Comparison of ENCODE assay signal across 8 cellular contexts in the genomic region with DNA sequence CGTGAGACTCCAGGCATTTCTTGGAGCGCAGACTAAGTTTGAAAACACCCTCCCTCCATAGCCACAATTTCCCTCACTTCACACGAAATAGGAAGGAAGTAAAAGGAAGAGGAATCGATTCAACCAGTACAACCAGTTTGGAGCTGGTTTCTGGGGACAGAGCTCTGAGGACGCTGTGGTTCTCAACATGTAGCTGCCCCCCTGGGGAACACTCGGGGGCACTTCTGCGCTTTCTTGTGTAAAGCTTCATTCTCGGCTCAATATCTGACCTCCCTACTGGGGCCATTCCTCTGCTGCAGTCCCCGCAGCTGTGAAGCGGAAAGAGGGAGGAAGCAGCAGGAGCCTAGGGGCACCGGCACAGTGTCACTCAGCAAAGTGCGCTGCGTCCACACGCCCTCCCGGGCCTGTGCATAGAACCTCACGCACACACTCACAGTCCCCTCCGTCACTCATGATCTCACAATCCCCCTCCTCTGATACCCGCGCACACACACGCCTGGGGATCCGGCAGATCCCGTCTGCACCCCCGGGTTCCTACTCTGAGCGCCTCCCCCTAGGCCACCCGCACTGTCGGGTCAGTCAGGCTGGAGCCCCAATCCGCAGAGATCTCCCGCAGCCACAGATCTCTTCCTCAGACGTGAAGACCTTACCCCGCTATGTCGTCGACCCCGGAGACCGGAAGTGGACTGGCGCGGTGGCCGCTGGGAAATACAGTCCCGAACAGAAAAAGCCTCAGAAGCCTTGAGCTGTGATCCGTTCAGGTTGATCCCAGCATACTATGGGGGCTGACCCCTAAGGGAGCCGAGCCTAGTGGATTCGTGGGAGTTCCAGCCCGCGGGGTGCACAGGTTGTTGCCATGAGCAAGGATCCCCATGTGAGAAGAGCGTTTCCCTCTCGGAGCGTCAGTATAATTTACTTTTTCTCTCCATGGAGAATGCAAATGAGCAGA. TPM values are rescaled to one million over a fixed set of nuclear protein-coding genes. Genes with fewer than 3 reads are reported as not detected.
DNase-seq lines count a peak whose midpoint lies in the region; ATAC-seq and TF ChIP-seq lines count a peak whose summit lies in the region.

A gene (minus strand): TSS at position 688 of the 949 bp plus-strand sequence. CDS start 6,190 bp downstream, outside the sequence.

- peaks cover 9% of the 10 kb centered on the region for H3K9me3 Mint-ChIP-seq in WTC11

- in situ Hi-C loops in mammary epithelial cell (cut with MboI; ENCODE audit: low sequenced_read_pairs in 2 of 2), result no loop called here

- WGBS in mammary epithelial cell (ENCODE audit: low coverage, missing lambda C conversion rate), result under 1% methylated on average over 39 of the region's 46 CpGs

- CTCF ChIA-PET in WTC11 (lab: Charles Lee), result interaction anchor here (0.9 to 1.5 kb wide), 5 partner anchors 75 to 209 kb away, joined by 3 to 6 read pairs (median 4); a partner anchor contains a TSS
- CTCF ChIA-PET in mammary epithelial cell (lab: Charles Lee; ENCODE audit: low non-redundant PET), result interaction anchor here (0.5 kb wide), 1 partner anchor 49 kb away, joined by 3 read pairs; no protein-coding TSS in a partner anchor

- peak within 1 kb of the TSS; percentile 73 for H3K9ac ChIP-seq in mammary epithelial cell (ENCODE audit: insufficient read depth, low read length)
- peak within 1 kb of the TSS; percentile 82 for H3K9ac ChIP-seq in iPS-20b (ENCODE audit: low read depth, low read length)
- H3K9ac ChIP-seq in skeletal muscle tissue (ENCODE audit: low read depth in 1 of 3, low read length in 3 of 3), result peak within 1 kb of the TSS; percentile 95 to 97 (median 96)

- peaks cover 15% of the 10 kb centered on the region for H3K4me1 Mint-ChIP-seq in WTC11

- H3K27me3 Mint-ChIP-seq in WTC11 (ENCODE audit: low read depth), result peaks cover 3% of the 10 kb centered on the region; the same call in 1 of the 2 replicates

- H3K27me3 ChIP-seq in mammary epithelial cell (ENCODE audit: insufficient read depth, low read length), result no peaks in the 10 kb centered on the region
- H3K27me3 ChIP-seq in iPS-20b (ENCODE audit: insufficient read depth, low read length), result 0 out of 2 replicates have a peak, but pooled peaks cover 3% of the 10 kb centered on the region
- no peaks in the 10 kb centered on the region for H3K27me3 ChIP-seq in skeletal muscle tissue (ENCODE audit: control insufficient read depth in 3 of 3, insufficient read depth in 3 of 3, low read length in 3 of 3)

- no peaks in the 10 kb centered on the region for H4K20me1 ChIP-seq in mammary epithelial cell (ENCODE audit: insufficient read depth, low read length)

- peaks cover 39% of the 10 kb centered on the region for H3K79me2 ChIP-seq in mammary epithelial cell (ENCODE audit: insufficient read depth, low read length)

- H2AFZ ChIP-seq in mammary epithelial cell (ENCODE audit: low read depth, low read length), result peak within 1 kb of the TSS; percentile 98

- BruUV-seq in mammary epithelial cell (replicated peaks; lab: Mats Ljungman, UMichigan), result TSS peak; percentile 30

- peaks cover 3% of the 10 kb centered on the region for H3K4me1 ChIP-seq in mammary epithelial cell (ENCODE audit: insufficient read depth, low read length)
- peaks cover 2% of the 10 kb centered on the region; the same call in 1 of the 2 replicates for H3K4me1 ChIP-seq in iPS-20b (ENCODE audit: insufficient read depth, low read length)
- H3K4me1 ChIP-seq in skeletal muscle tissue (ENCODE audit: control insufficient read depth in 3 of 3, insufficient read depth in 3 of 3, low read length in 3 of 3), result peaks cover 6 to 19% (median 9%) of the 10 kb centered on the region in 3 donors

- POLR2A ChIA-PET in WTC11 (lab: Charles Lee), result interaction anchor here (0.5 to 1.7 kb wide), 4 partner anchors 32 to 120 kb away, joined by 3 to 5 read pairs (median 4); a partner anchor contains a TSS

- H3K4me3 ChIP-seq in mammary epithelial cell (replicated peaks in 1 of 3; ENCODE audit: insufficient read depth in 1 of 3, low read depth in 2 of 3, low read length in 3 of 3), result peak within 1 kb of the TSS; percentile 66 to 86 (median 72)
- peak within 1 kb of the TSS; percentile 84 for H3K4me3 ChIP-seq in iPS-20b (ENCODE audit: low read length)
- peak within 1 kb of the TSS; percentile 88 to 97 (median 96) for H3K4me3 ChIP-seq in skeletal muscle tissue (ENCODE audit: low read length in 3 of 3)

- H3K36me3 ChIP-seq in mammary epithelial cell (ENCODE audit: insufficient read depth, low read length) (no peaks in the 10 kb centered on the region), iPS-20b (ENCODE audit: insufficient read depth, low read depth, low read length) (no peaks in the 10 kb centered on the region), skeletal muscle tissue (ENCODE audit: control insufficient read depth in 3 of 3, insufficient read depth in 3 of 3, low read length in 3 of 3) (no peaks in the 10 kb centered on the region)

- peak within 1 kb of the TSS; percentile 46 for H3K27ac ChIP-seq in mammary epithelial cell (ENCODE audit: insufficient read depth, low read depth, low read length)
- H3K27ac ChIP-seq in iPS-20b (ENCODE audit: low read length), result peak within 1 kb of the TSS; percentile 56
- peak within 1 kb of the TSS; percentile 91 for H3K27ac ChIP-seq in skeletal muscle tissue (ENCODE audit: low read depth, low read length)

- dilution Hi-C loops in mammary epithelial cell (cut with HindIII; ENCODE audit: low sequenced_read_pairs), result loop anchor here (5.0 to 10.0 kb wide), 2 partner anchors 47 to 226 kb away; no protein-coding TSS in a partner anchor

- peak within 1 kb of the TSS; percentile 100 for H3K4me3 Mint-ChIP-seq in WTC11

- ATAC-seq in GM18502 (IDR thresholded peaks at IDR 0.05; ENCODE audit: poor library complexity, unreplicated experiment) (peak; percentile 76), HG03064 (IDR thresholded peaks at IDR 0.05; ENCODE audit: low read depth, unreplicated experiment) (peak; percentile 78), WTC11 (peak; percentile 95), HG02840 (IDR thresholded peaks at IDR 0.05; ENCODE audit: low FRiP score, unreplicated experiment) (no peak)

- no peaks in the 10 kb centered on the region for H3K9me3 ChIP-seq in mammary epithelial cell (replicated peaks; ENCODE audit: insufficient read depth, low read length)
- no peaks in the 10 kb centered on the region for H3K9me3 ChIP-seq in iPS-20b (ENCODE audit: insufficient read depth, low read depth, low read length)
- no peaks in the 10 kb centered on the region for H3K9me3 ChIP-seq in skeletal muscle tissue (ENCODE audit: control insufficient read depth in 3 of 3, low read length in 3 of 3)

- peak within 1 kb of the TSS; percentile 98 for H3K27ac Mint-ChIP-seq in WTC11

- peaks cover 7% of the 10 kb centered on the region; the same call in 1 of the 2 replicates for H3K36me3 Mint-ChIP-seq in WTC11

- H3K4me2 ChIP-seq in mammary epithelial cell (ENCODE audit: insufficient read depth, low read depth, low read length), result peak within 1 kb of the TSS; percentile 85

- DNase-seq in NCI-H2196 treated with DMSO at 0.1 percent for 48 hours (lab: John Stamatoyannopoulos, UW; ENCODE audit: unreplicated experiment) (peak; percentile 34), WTC11 (ENCODE audit: low spot score) (peak; percentile 80), mammary epithelial cell (peak; percentile 51)

- TF ChIP-seq CTCF in WTC11 (IDR thresholded peaks at IDR 0.05) (no peak), mammary epithelial cell (conservative IDR thresholded peaks at IDR 0.05 in 1 of 2, IDR thresholded peaks at IDR 0.05 in 1 of 2; ENCODE audit: extremely low read depth in 1 of 2, insufficient read depth in 1 of 2, low read depth in 1 of 2, low read length in 2 of 2) (no peak)

- intact Hi-C loops in mammary epithelial cell (cut with micrococcal nuclease), result no loop called here

TF ChIP-seq in WTC11, 78 proteins besides CTCF, POLR2A, EP300 and RAD21 (continues in another document):
- peak; percentile 82; the same call in 1 of the 2 replicates for TF ChIP-seq GABPB1 (CRISPR knock-in tag; IDR thresholded peaks at IDR 0.05)
- TF ChIP-seq TEAD4 (CRISPR knock-in tag; IDR thresholded peaks at IDR 0.05), result 0 out of 2 replicates have a peak, but pooled peaks have one; percentile 15
- TF ChIP-seq, protein P1, sequence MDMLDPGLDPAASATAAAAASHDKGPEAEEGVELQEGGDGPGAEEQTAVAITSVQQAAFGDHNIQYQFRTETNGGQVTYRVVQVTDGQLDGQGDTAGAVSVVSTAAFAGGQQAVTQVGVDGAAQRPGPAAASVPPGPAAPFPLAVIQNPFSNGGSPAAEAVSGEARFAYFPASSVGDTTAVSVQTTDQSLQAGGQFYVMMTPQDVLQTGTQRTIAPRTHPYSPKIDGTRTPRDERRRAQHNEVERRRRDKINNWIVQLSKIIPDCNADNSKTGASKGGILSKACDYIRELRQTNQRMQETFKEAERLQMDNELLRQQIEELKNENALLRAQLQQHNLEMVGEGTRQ (CRISPR knock-in tag; IDR thresholded peaks at IDR 0.05), result no peak
- TF ChIP-seq, protein P2, sequence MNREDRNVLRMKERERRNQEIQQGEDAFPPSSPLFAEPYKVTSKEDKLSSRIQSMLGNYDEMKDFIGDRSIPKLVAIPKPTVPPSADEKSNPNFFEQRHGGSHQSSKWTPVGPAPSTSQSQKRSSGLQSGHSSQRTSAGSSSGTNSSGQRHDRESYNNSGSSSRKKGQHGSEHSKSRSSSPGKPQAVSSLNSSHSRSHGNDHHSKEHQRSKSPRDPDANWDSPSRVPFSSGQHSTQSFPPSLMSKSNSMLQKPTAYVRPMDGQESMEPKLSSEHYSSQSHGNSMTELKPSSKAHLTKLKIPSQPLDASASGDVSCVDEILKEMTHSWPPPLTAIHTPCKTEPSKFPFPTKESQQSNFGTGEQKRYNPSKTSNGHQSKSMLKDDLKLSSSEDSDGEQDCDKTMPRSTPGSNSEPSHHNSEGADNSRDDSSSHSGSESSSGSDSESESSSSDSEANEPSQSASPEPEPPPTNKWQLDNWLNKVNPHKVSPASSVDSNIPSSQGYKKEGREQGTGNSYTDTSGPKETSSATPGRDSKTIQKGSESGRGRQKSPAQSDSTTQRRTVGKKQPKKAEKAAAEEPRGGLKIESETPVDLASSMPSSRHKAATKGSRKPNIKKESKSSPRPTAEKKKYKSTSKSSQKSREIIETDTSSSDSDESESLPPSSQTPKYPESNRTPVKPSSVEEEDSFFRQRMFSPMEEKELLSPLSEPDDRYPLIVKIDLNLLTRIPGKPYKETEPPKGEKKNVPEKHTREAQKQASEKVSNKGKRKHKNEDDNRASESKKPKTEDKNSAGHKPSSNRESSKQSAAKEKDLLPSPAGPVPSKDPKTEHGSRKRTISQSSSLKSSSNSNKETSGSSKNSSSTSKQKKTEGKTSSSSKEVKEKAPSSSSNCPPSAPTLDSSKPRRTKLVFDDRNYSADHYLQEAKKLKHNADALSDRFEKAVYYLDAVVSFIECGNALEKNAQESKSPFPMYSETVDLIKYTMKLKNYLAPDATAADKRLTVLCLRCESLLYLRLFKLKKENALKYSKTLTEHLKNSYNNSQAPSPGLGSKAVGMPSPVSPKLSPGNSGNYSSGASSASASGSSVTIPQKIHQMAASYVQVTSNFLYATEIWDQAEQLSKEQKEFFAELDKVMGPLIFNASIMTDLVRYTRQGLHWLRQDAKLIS (CRISPR knock-in tag; IDR thresholded peaks at IDR 0.05; ENCODE audit: borderline replicate concordance), result no peak
- TF ChIP-seq FOXK1 (CRISPR knock-in tag; IDR thresholded peaks at IDR 0.05), result no peak

RNA-seq across cellular contexts. Expression of the gene that starts here (rescaled TPM):
- 14.5 to 20.5 TPM (median 15.9 TPM) in 3 replicates for total RNA-seq in WTC11 (2021)
- 10 to 100 TPM; 11.7 to 14.8 TPM for total RNA-seq in mammary epithelial cell
- polyA plus RNA-seq in mammary epithelial cell, result 9.9 TPM
- 5.6 TPM for polyA minus RNA-seq in mammary epithelial cell
- 14.6 TPM for total RNA-seq in skeletal muscle tissue
